ENCODE assay signal across 15 cellular contexts in genomic region chr4:171875291-171875690, GRCh38.
DNase-seq lines count a peak whose midpoint lies in the region; ATAC-seq and TF ChIP-seq lines count a peak whose summit lies in the region.
"Had no signal": no experiment of that assay in that cellular context is flagged by ENCODE, and none has a peak within 500 bp of the region (broad histone marks: within the 10 kb centered on the region; RNA-seq: fewer than 3 reads in every experiment).

No MANE protein-coding gene starts in this region.

- no peak overlapping the region for H3K4me3 Mint-ChIP-seq in GM23338
- no peak overlapping the region for H3K4me3 Mint-ChIP-seq in stimulated activated naive B cell treated with anti-CD40 and anti-IgM and Interleukin-4, amounts not matched to agents 10 μg/mL and 1 μg/mL and 100 μg/mL, for 72 hours

- no peaks in the 10 kb centered on the region for H3K9me3 Mint-ChIP-seq in GM23338
- no peaks in the 10 kb centered on the region for H3K9me3 Mint-ChIP-seq in stimulated activated naive B cell treated with anti-CD40 and anti-IgM and Interleukin-4, amounts not matched to agents 10 μg/mL and 1 μg/mL and 100 μg/mL, for 72 hours

- H3K27me3 Mint-ChIP-seq in GM23338 (ENCODE audit: insufficient read depth, low read depth, poor library complexity) = peaks cover 1% of the 10 kb centered on the region
- no peaks in the 10 kb centered on the region for H3K27me3 Mint-ChIP-seq in stimulated activated naive B cell treated with anti-CD40 and anti-IgM and Interleukin-4, amounts not matched to agents 10 μg/mL and 1 μg/mL and 100 μg/mL, for 72 hours

- H3K27ac Mint-ChIP-seq in GM23338 = no peak overlapping the region
- no peak overlapping the region for H3K27ac Mint-ChIP-seq in stimulated activated naive B cell treated with anti-CD40 and anti-IgM and Interleukin-4, amounts not matched to agents 10 μg/mL and 1 μg/mL and 100 μg/mL, for 72 hours

- H3K4me1 ChIP-seq in GM23338 (ENCODE audit: insufficient read depth) (peaks cover 11% of the 10 kb centered on the region), iPS DF 6.9 (ENCODE audit: control insufficient read depth, insufficient read depth, low read length) (no peaks in the 10 kb centered on the region)

- H3K36me3 ChIP-seq in GM23338 (ENCODE audit: insufficient read depth) (no peaks in the 10 kb centered on the region), iPS DF 6.9 (ENCODE audit: control insufficient read depth, insufficient read depth, low read length) (no peaks in the 10 kb centered on the region)

- peak overlapping the region; percentile 3; the same call in 1 of the 2 replicates for H2AFZ ChIP-seq in GM23338

- peaks cover 8% of the 10 kb centered on the region; the same call in 2 of the 3 replicates for H3K4me1 Mint-ChIP-seq in GM23338
- H3K4me1 Mint-ChIP-seq in stimulated activated naive B cell treated with anti-CD40 and anti-IgM and Interleukin-4, amounts not matched to agents 10 μg/mL and 1 μg/mL and 100 μg/mL, for 72 hours = peaks cover 2 to 6% of the 10 kb centered on the region in 2 donors

- H3K4me3 ChIP-seq in GM23338 (no peak overlapping the region), iPS DF 6.9 (ENCODE audit: low read length) (no peak overlapping the region)

- no peaks in the 10 kb centered on the region; the same call in 1 of the 2 replicates for H3K9me2 ChIP-seq in GM23338 (ENCODE audit: insufficient read depth)

- no peaks in the 10 kb centered on the region for H3K36me3 Mint-ChIP-seq in GM23338 (ENCODE audit: low read depth)
- no peaks in the 10 kb centered on the region for H3K36me3 Mint-ChIP-seq in stimulated activated naive B cell treated with anti-CD40 and anti-IgM and Interleukin-4, amounts not matched to agents 10 μg/mL and 1 μg/mL and 100 μg/mL, for 72 hours

- H3K27me3 ChIP-seq in GM23338 (ENCODE audit: insufficient read depth) = no peaks in the 10 kb centered on the region
- H3K27me3 ChIP-seq in iPS DF 6.9 (ENCODE audit: control insufficient read depth, insufficient read depth, low read length) = no peaks in the 10 kb centered on the region

- no peaks in the 10 kb centered on the region for H4K20me1 ChIP-seq in GM23338 (replicated peaks; ENCODE audit: insufficient read depth)

- no peaks in the 10 kb centered on the region for H3K79me2 ChIP-seq in GM23338 (replicated peaks; ENCODE audit: insufficient read depth)

- no peaks in the 10 kb centered on the region for H3F3A ChIP-seq in GM23338 (replicated peaks; ENCODE audit: low read depth)

- no peak for TF ChIP-seq CTCF in GM23338 (conservative IDR thresholded peaks at IDR 0.05; ENCODE audit: low read depth in 2 of 2)

- no peaks in the 10 kb centered on the region; the same call in 1 of the 2 replicates for H3K9me3 ChIP-seq in iPS DF 6.9 (ENCODE audit: control insufficient read depth, insufficient read depth, low read length)

- ATAC-seq in GM23338 = peak; percentile 36; the same call in 1 of the 3 replicates
- ATAC-seq in HG03432 (IDR thresholded peaks at IDR 0.05; ENCODE audit: unreplicated experiment) = peak; percentile 56
- ATAC-seq in stimulated activated naive B cell treated with anti-CD40 and anti-IgM and Interleukin-4, amounts not matched to agents 10 μg/mL and 1 μg/mL and 100 μg/mL, for 72 hours (replicated peaks) = peak; percentile 71 to 76
- no peak for ATAC-seq in HG03565 (IDR thresholded peaks at IDR 0.05; ENCODE audit: unreplicated experiment)
- no peak for ATAC-seq in GM18519 (IDR thresholded peaks at IDR 0.05; ENCODE audit: low FRiP score, unreplicated experiment)
- ATAC-seq: SK-N-SH treated with all-trans-retinoic acid at 6 μM for 48 hours had no signal

- WGBS in iPS DF 6.9 (ENCODE audit: insufficient coverage, insufficient read length) = no CpG with 5 or more reads among the region's 3 CpGs

- no peak overlapping the region for H3K4me2 ChIP-seq in GM23338

- H3K27ac ChIP-seq in GM23338 (ENCODE audit: low read depth) (no peak overlapping the region), iPS DF 6.9 (ENCODE audit: low read length) (no peak overlapping the region)
- H3K27ac ChIP-seq: C4-2B had no signal

- DNase-seq in GM23338 (ENCODE audit: low spot score) (peak; percentile 29), iPS DF 6.9 (ENCODE audit: low read depth, low spot score) (peak; percentile 2), nucleus accumbens (lab: John Stamatoyannopoulos, UW) (no peak)
- DNase-seq in stimulated activated naive B cell treated with anti-CD40 and anti-IgM and Interleukin-4, amounts not matched to agents 10 μg/mL and 1 μg/mL and 100 μg/mL, for 72 hours = peak; percentile 1
- DNase-seq: KBM-7, MV-4-11, NCI-H1417 treated with DMSO at 0.1 percent for 48 hours, NCI-H1930, NCI-H526 treated with DMSO at 0.1 percent for 48 hours, SHP77 treated with DMSO at 0.1 percent for 48 hours had no signal

TF ChIP-seq in GM23338, 12 proteins besides CTCF, POLR2A, EP300 and RAD21 (continues in another document):
- TF ChIP-seq ZNF331 (CRISPR knock-in tag; IDR thresholded peaks at IDR 0.05; ENCODE audit: low read depth) (no peak), CREB1 (CRISPR knock-in tag; IDR thresholded peaks at IDR 0.05; ENCODE audit: low read depth) (no peak), ETS1 (IDR thresholded peaks at IDR 0.05) (no peak), ZNF114 (CRISPR knock-in tag; IDR thresholded peaks at IDR 0.05) (no peak), STAT1 (IDR thresholded peaks at IDR 0.05; ENCODE audit: unreplicated experiment) (no peak), NANOG (IDR thresholded peaks at IDR 0.05; ENCODE audit: borderline replicate concordance) (no peak), POLR2AphosphoS5 (IDR thresholded peaks at IDR 0.05; ENCODE audit: low read depth) (no peak), EZH2 (IDR thresholded peaks at IDR 0.05; ENCODE audit: low read depth, unreplicated experiment) (no peak), REST (IDR thresholded peaks at IDR 0.05; ENCODE audit: unreplicated experiment) (no peak)

Comparison
In these comparisons a context has a peak if more than half of its experiments do, and no peak if none do; other contexts are left out.
1. ATAC-seq: peak in GM23338 (single experiment), HG03432 (single experiment) and stimulated activated naive B cell treated with anti-CD40 and anti-IgM and Interleukin-4, amounts not matched to agents 10 μg/mL and 1 μg/mL and 100 μg/mL, for 72 hours (2 of 2); none in HG03565 (single experiment) and GM18519 (single experiment).
2. DNase-seq: peak in GM23338 (single experiment), iPS DF 6.9 (single experiment) and stimulated activated naive B cell treated with anti-CD40 and anti-IgM and Interleukin-4, amounts not matched to agents 10 μg/mL and 1 μg/mL and 100 μg/mL, for 72 hours (single experiment); none in nucleus accumbens (0 of 56).